Comparison of ENCODE assay signal across 2 cellular contexts in the genomic region with DNA sequence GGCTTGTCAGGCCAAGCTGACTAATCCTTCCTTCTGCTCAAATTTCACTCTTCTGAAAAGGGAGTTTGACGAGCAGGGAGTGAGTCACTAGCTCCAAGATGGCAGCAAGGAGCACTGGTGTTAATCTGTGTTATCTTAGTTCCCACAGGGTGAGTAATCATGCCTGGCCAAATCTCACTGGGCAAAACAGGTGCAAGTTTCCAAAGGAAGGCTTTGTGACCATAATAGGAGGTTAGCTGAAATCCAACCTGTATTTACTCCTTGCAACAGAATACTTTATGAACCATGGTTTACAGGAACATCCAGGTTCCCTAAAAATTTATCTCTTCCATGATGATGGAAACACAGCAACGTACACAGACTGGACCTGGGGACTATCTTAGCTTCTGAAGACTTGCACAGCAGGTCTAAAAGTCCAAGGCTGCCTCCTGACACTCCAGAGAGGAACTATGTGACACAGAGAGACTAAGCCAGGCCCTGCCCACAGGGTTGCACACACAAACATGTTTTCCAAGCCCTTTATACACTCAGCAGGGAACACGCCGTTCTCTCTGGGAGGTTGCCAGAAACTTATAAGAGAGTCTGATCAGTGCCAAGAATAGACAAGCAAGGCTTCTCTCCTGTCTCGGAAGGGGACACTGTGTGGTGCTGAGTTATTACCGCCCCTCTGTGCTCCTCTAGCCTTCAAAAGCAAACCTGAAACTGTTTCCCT.
TF ChIP-seq lines count a peak whose summit lies in the region.

No MANE protein-coding gene starts in this region.

TF ChIP-seq in HepG2, 621 proteins besides CTCF, POLR2A, EP300 and RAD21:
- peak; percentile 23; the same call in 1 of the 2 replicates for TF ChIP-seq FOSL2 (CRISPR knock-in tag; IDR thresholded peaks at IDR 0.05)
- TF ChIP-seq, protein P1, sequence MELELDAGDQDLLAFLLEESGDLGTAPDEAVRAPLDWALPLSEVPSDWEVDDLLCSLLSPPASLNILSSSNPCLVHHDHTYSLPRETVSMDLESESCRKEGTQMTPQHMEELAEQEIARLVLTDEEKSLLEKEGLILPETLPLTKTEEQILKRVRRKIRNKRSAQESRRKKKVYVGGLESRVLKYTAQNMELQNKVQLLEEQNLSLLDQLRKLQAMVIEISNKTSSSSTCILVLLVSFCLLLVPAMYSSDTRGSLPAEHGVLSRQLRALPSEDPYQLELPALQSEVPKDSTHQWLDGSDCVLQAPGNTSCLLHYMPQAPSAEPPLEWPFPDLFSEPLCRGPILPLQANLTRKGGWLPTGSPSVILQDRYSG (CRISPR knock-in tag; IDR thresholded peaks at IDR 0.05): no peak

TF ChIP-seq in WTC11, 78 proteins besides CTCF, POLR2A, EP300 and RAD21:
- TF ChIP-seq SMAD4 (CRISPR knock-in tag; IDR thresholded peaks at IDR 0.05) (no peak), ELF4 (CRISPR knock-in tag; IDR thresholded peaks at IDR 0.05; ENCODE audit: low read depth) (no peak), OVOL2 (CRISPR knock-in tag; IDR thresholded peaks at IDR 0.05; ENCODE audit: borderline replicate concordance) (no peak), MYBL2 (CRISPR knock-in tag; IDR thresholded peaks at IDR 0.05) (no peak)
- TF ChIP-seq, protein P2, sequence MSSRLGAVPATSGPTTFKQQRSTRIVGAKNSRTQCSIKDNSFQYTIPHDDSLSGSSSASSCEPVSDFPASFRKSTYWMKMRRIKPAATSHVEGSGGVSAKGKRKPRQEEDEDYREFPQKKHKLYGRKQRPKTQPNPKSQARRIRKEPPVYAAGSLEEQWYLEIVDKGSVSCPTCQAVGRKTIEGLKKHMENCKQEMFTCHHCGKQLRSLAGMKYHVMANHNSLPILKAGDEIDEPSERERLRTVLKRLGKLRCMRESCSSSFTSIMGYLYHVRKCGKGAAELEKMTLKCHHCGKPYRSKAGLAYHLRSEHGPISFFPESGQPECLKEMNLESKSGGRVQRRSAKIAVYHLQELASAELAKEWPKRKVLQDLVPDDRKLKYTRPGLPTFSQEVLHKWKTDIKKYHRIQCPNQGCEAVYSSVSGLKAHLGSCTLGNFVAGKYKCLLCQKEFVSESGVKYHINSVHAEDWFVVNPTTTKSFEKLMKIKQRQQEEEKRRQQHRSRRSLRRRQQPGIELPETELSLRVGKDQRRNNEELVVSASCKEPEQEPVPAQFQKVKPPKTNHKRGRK (CRISPR knock-in tag; IDR thresholded peaks at IDR 0.05; ENCODE audit: borderline replicate concordance): no peak
- TF ChIP-seq, protein P3, sequence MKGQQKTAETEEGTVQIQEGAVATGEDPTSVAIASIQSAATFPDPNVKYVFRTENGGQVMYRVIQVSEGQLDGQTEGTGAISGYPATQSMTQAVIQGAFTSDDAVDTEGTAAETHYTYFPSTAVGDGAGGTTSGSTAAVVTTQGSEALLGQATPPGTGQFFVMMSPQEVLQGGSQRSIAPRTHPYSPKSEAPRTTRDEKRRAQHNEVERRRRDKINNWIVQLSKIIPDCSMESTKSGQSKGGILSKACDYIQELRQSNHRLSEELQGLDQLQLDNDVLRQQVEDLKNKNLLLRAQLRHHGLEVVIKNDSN (CRISPR knock-in tag; IDR thresholded peaks at IDR 0.05): no peak
- TF ChIP-seq, protein P4, sequence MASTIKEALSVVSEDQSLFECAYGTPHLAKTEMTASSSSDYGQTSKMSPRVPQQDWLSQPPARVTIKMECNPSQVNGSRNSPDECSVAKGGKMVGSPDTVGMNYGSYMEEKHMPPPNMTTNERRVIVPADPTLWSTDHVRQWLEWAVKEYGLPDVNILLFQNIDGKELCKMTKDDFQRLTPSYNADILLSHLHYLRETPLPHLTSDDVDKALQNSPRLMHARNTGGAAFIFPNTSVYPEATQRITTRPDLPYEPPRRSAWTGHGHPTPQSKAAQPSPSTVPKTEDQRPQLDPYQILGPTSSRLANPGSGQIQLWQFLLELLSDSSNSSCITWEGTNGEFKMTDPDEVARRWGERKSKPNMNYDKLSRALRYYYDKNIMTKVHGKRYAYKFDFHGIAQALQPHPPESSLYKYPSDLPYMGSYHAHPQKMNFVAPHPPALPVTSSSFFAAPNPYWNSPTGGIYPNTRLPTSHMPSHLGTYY (CRISPR knock-in tag; IDR thresholded peaks at IDR 0.05): no peak
- TF ChIP-seq, protein P5, sequence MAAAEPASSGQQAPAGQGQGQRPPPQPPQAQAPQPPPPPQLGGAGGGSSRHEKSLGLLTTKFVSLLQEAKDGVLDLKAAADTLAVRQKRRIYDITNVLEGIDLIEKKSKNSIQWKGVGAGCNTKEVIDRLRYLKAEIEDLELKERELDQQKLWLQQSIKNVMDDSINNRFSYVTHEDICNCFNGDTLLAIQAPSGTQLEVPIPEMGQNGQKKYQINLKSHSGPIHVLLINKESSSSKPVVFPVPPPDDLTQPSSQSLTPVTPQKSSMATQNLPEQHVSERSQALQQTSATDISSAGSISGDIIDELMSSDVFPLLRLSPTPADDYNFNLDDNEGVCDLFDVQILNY (CRISPR knock-in tag; IDR thresholded peaks at IDR 0.05): no peak
- TF ChIP-seq, protein P6, sequence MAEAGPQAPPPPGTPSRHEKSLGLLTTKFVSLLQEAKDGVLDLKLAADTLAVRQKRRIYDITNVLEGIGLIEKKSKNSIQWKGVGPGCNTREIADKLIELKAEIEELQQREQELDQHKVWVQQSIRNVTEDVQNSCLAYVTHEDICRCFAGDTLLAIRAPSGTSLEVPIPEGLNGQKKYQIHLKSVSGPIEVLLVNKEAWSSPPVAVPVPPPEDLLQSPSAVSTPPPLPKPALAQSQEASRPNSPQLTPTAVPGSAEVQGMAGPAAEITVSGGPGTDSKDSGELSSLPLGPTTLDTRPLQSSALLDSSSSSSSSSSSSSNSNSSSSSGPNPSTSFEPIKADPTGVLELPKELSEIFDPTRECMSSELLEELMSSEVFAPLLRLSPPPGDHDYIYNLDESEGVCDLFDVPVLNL (CRISPR knock-in tag; IDR thresholded peaks at IDR 0.05; ENCODE audit: borderline replicate concordance, low read depth): no peak
